In the genomic region with DNA sequence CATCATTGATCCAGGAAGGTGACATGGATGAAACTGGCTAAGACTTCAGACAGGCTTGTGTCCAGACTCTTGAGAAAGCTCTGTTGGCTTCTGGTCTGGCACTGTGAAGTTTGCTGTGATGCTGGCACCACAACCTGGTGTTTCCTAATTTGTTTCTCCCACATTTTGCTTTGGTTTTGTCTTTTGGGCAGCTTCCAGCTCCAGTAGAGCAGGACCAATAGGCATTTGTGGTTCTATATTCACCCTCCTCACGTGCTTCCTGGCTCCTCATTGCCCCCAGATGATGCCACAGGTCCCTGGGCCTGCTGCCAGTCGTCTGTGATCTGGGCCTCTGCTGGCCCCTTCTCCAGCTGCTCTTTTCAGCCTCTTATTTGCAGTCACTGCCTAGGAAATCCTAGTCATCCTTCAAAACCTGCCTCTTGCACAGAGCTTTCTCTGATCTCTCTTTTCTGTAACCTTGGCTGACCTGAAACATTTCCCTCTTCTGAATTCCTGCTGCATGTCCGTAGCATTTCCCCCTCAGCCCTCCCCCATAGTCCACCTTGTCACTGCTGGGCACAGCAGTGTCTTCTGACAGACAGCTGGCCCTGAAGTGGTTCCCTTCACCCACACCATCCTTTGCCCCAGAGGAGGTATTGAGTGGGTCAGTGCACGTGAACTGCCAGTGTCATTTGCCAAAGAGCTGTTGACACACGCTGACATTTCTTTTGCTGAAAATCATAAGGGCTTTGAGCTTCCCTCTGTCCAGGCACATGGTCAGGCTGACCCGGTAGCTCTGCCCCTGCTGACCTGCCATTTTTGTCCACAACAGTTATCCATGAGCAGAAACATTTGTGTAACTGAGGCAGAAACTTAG, we compare ENCODE assay signal across 10 cellular contexts.
DNase-seq lines count a peak whose midpoint lies in the region; ATAC-seq and TF ChIP-seq lines count a peak whose summit lies in the region.
"Had no signal": no experiment of that assay in that cellular context is flagged by ENCODE, and none has a peak within 500 bp of the region (broad histone marks: within the 10 kb centered on the region; RNA-seq: fewer than 3 reads in every experiment).

No MANE protein-coding gene starts in this region.

- H3K27me3 Mint-ChIP-seq in activated naive CD4-positive, alpha-beta T cell treated with anti-CD3 and anti-CD28 coated beads, Interleukin-2, amount 50 U/mL, for 24 hours: no peaks in the 10 kb centered on the region
- H3K27me3 Mint-ChIP-seq in activated T-helper 2 cell treated with anti-CD3 and anti-CD28 coated beads, Interferon-gamma antibody, Interleukin-2, Interleukin-4, amounts not matched to agents 10 μg/mL and 5 μg/mL and 100 μg/mL, durations not matched to agents 14 hours and 24 hours and 36 hours (ENCODE audit: low read depth): no peaks in the 10 kb centered on the region

- peaks cover 0 to 11% of the 10 kb centered on the region in 2 donors for H3K4me1 ChIP-seq in uterus

- no peaks in the 10 kb centered on the region for H3K9me3 ChIP-seq in uterus
- H3K9me3 ChIP-seq: pancreas had no signal

- ATAC-seq in GM18868 (IDR thresholded peaks at IDR 0.05; ENCODE audit: unreplicated experiment): no peak
- no peak for ATAC-seq in HG03565 (IDR thresholded peaks at IDR 0.05; ENCODE audit: unreplicated experiment)

- peak overlapping the region; percentile 82 for H3K27ac Mint-ChIP-seq in activated naive CD4-positive, alpha-beta T cell treated with anti-CD3 and anti-CD28 coated beads, Interleukin-2, amount 50 U/mL, for 24 hours
- peak overlapping the region; percentile 60 for H3K27ac Mint-ChIP-seq in activated T-helper 2 cell treated with anti-CD3 and anti-CD28 coated beads, Interferon-gamma antibody, Interleukin-2, Interleukin-4, amounts not matched to agents 10 μg/mL and 5 μg/mL and 100 μg/mL, durations not matched to agents 14 hours and 24 hours and 36 hours
- H3K27ac Mint-ChIP-seq: T-helper 1 cell treated with Interleukin-12 subunit alpha and Interleukin-12 subunit beta and Interleukin-4 antibody, amounts not matched to agents 30 μg/mL and 1 μg/mL, for 36 hours had no signal

- peaks cover 57% of the 10 kb centered on the region for H3K4me1 Mint-ChIP-seq in activated naive CD4-positive, alpha-beta T cell treated with anti-CD3 and anti-CD28 coated beads, Interleukin-2, amount 50 U/mL, for 24 hours
- H3K4me1 Mint-ChIP-seq in activated T-helper 2 cell treated with anti-CD3 and anti-CD28 coated beads, Interferon-gamma antibody, Interleukin-2, Interleukin-4, amounts not matched to agents 10 μg/mL and 5 μg/mL and 100 μg/mL, durations not matched to agents 14 hours and 24 hours and 36 hours (ENCODE audit: low read depth): peaks cover 54% of the 10 kb centered on the region

- TF ChIP-seq POLR2A in uterus (IDR thresholded peaks at IDR 0.05): no peak

- no peaks in the 10 kb centered on the region for H3K36me3 ChIP-seq in uterus

- intact Hi-C loops in activated T-helper 2 cell treated with anti-CD3 and anti-CD28 coated beads, Interferon-gamma antibody, Interleukin-2, Interleukin-4, amounts not matched to agents 10 μg/mL and 5 μg/mL and 100 μg/mL, durations not matched to agents 14 hours and 24 hours and 36 hours (cut with micrococcal nuclease): loop anchor here (5.0 kb wide), 1 partner anchor 381 kb away; a partner anchor contains a TSS
- intact Hi-C loops in uterus (cut with DNase I; ENCODE audit: low total_unique reads): no loop called here

- no peak overlapping the region for H3K4me3 ChIP-seq in uterus
- H3K4me3 ChIP-seq: pancreas had no signal

- peaks cover 23% of the 10 kb centered on the region for H3K36me3 Mint-ChIP-seq in activated naive CD4-positive, alpha-beta T cell treated with anti-CD3 and anti-CD28 coated beads, Interleukin-2, amount 50 U/mL, for 24 hours
- peaks cover 77% of the 10 kb centered on the region for H3K36me3 Mint-ChIP-seq in activated T-helper 2 cell treated with anti-CD3 and anti-CD28 coated beads, Interferon-gamma antibody, Interleukin-2, Interleukin-4, amounts not matched to agents 10 μg/mL and 5 μg/mL and 100 μg/mL, durations not matched to agents 14 hours and 24 hours and 36 hours (ENCODE audit: low read depth)

- H3K9me3 Mint-ChIP-seq in activated naive CD4-positive, alpha-beta T cell treated with anti-CD3 and anti-CD28 coated beads, Interleukin-2, amount 50 U/mL, for 24 hours: no peaks in the 10 kb centered on the region
- no peaks in the 10 kb centered on the region for H3K9me3 Mint-ChIP-seq in activated T-helper 2 cell treated with anti-CD3 and anti-CD28 coated beads, Interferon-gamma antibody, Interleukin-2, Interleukin-4, amounts not matched to agents 10 μg/mL and 5 μg/mL and 100 μg/mL, durations not matched to agents 14 hours and 24 hours and 36 hours
- H3K9me3 Mint-ChIP-seq: T-helper 1 cell treated with Interleukin-12 subunit alpha and Interleukin-12 subunit beta and Interleukin-4 antibody, amounts not matched to agents 30 μg/mL and 1 μg/mL, for 36 hours had no signal

- no peak for TF ChIP-seq CTCF in uterus (IDR thresholded peaks at IDR 0.05)

- no peak for DNase-seq in activated naive CD4-positive, alpha-beta T cell (lab: John Stamatoyannopoulos, UW)
- no peak for DNase-seq in activated T-helper 2 cell treated with anti-CD3 and anti-CD28 coated beads, Interferon-gamma antibody, Interleukin-2, Interleukin-4, amounts not matched to agents 10 μg/mL and 5 μg/mL and 100 μg/mL, durations not matched to agents 14 hours and 24 hours and 36 hours (ENCODE audit: low spot score)
- DNase-seq in uterus (no peak), COLO829 (ENCODE audit: low spot score) (no peak)
- DNase-seq: pancreas had no signal

- H3K27ac ChIP-seq in layer of hippocampus (ENCODE audit: low read depth, low read length) (peak overlapping the region; percentile 48), uterus (peak overlapping the region; percentile 22 to 34)
- H3K27ac ChIP-seq: pancreas had no signal

- no peak overlapping the region for H3K4me3 Mint-ChIP-seq in activated naive CD4-positive, alpha-beta T cell treated with anti-CD3 and anti-CD28 coated beads, Interleukin-2, amount 50 U/mL, for 24 hours
- no peak overlapping the region for H3K4me3 Mint-ChIP-seq in activated T-helper 2 cell treated with anti-CD3 and anti-CD28 coated beads, Interferon-gamma antibody, Interleukin-2, Interleukin-4, amounts not matched to agents 10 μg/mL and 5 μg/mL and 100 μg/mL, durations not matched to agents 14 hours and 24 hours and 36 hours (ENCODE audit: low read depth)
- H3K4me3 Mint-ChIP-seq: T-helper 1 cell treated with Interleukin-12 subunit alpha and Interleukin-12 subunit beta and Interleukin-4 antibody, amounts not matched to agents 30 μg/mL and 1 μg/mL, for 36 hours had no signal

- H3K27me3 ChIP-seq in layer of hippocampus (ENCODE audit: control insufficient read depth, insufficient read depth, low read length): no peaks in the 10 kb centered on the region
- H3K27me3 ChIP-seq in uterus: no peaks in the 10 kb centered on the region
- H3K27me3 ChIP-seq: pancreas had no signal
